Comparison of ENCODE assay signal across 11 cellular contexts in the genomic region with DNA sequence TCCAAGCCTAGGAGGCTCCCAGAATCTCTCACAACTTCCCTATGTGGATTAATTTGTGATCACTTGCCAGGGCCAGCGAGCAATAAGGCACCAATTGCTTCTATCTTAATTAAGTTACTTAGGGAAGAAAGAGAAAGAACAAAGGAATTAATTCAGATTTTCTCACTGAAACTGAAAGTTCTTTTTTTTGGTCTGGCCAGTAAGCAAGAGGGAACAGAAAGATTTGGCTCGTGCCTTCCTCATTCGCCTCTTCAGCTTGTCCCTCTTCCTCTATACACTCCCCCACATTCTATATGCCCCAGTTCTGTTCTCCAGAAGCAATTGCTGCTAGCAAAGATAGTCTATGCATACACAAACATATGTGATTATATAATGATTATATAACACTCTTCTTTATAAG. TPM values are rescaled to one million over a fixed set of nuclear protein-coding genes. Genes with fewer than 3 reads are reported as not detected.
DNase-seq lines count a peak whose midpoint lies in the region; ATAC-seq and TF ChIP-seq lines count a peak whose summit lies in the region.
"Had no signal": no experiment of that assay in that cellular context is flagged by ENCODE, and none has a peak within 500 bp of the region (broad histone marks: within the 10 kb centered on the region; RNA-seq: fewer than 3 reads in every experiment).

No MANE protein-coding gene starts in this region.

- H3K4me3 ChIP-seq in DOHH2 (ENCODE audit: low read length) (no peak overlapping the region), dorsolateral prefrontal cortex (peak overlapping the region in 2 of 59 donors; percentile 7 to 17), brain microvascular endothelial cell (ENCODE audit: low read depth, low read length) (no peak overlapping the region)
- H3K4me3 ChIP-seq: smooth muscle cell had no signal

- no peaks in the 10 kb centered on the region for H3K79me2 ChIP-seq in DOHH2 (ENCODE audit: control insufficient read depth, low read length)

- intact Hi-C loops in dorsolateral prefrontal cortex (cut with DNase I) = no loop called here

- H4K20me1 ChIP-seq in DOHH2 (ENCODE audit: control insufficient read depth, insufficient read depth, low read depth, low read length) = no peaks in the 10 kb centered on the region

- TF ChIP-seq CTCF in DOHH2 (IDR thresholded peaks at IDR 0.05; ENCODE audit: low read depth, low read length, poor library complexity, severe bottlenecking) (no peak), GM20000 (IDR thresholded peaks at IDR 0.05; ENCODE audit: extremely low read depth, missing control alignments) (no peak), dorsolateral prefrontal cortex (IDR thresholded peaks at IDR 0.05 in 54 of 56, conservative IDR thresholded peaks at IDR 0.05 in 2 of 56; ENCODE audit: low read depth in 1 of 56, partially characterized antibody in 56 of 56) (no peak), brain microvascular endothelial cell (IDR thresholded peaks at IDR 0.05; ENCODE audit: low read depth, low read length, missing control alignments) (no peak)

- H3K27ac ChIP-seq in DOHH2 (ENCODE audit: low read depth, low read length) = no peak overlapping the region
- peak overlapping the region in 33 of 59 donors; percentile 8 to 84 (median 51) for H3K27ac ChIP-seq in dorsolateral prefrontal cortex
- H3K27ac ChIP-seq in brain microvascular endothelial cell = no peak overlapping the region

- peaks cover 9% of the 10 kb centered on the region for H3K4me1 ChIP-seq in DOHH2 (ENCODE audit: control insufficient read depth, low read length)

- DNase-seq in GM20000 (ENCODE audit: low spot score) (peak; percentile 43), KBM-7 (peak; percentile 75), dorsolateral prefrontal cortex (no peak), brain microvascular endothelial cell (no peak), foreskin melanocyte (no peak)
- DNase-seq: central memory CD4-positive, alpha-beta T cell; SW 1271 had no signal

- no peaks in the 10 kb centered on the region for H3K9me3 ChIP-seq in DOHH2 (ENCODE audit: control insufficient read depth, insufficient read depth, low read length)

- H3K9me2 ChIP-seq in DOHH2 (replicated peaks; ENCODE audit: control insufficient read depth, low read length) = no peaks in the 10 kb centered on the region

- H3K27me3 ChIP-seq in DOHH2 (ENCODE audit: control insufficient read depth, low read length) (no peaks in the 10 kb centered on the region), dorsolateral prefrontal cortex (no peaks in the 10 kb centered on the region), brain microvascular endothelial cell (replicated peaks) (no peaks in the 10 kb centered on the region)

- in situ Hi-C loops in KBM-7 (cut with MboI; ENCODE audit: low pct_unique_long_range_greater_than_20kb, low sequenced_read_pairs) (no loop called here), brain microvascular endothelial cell (cut with HindIII; ENCODE audit: low pct_ligation_motif_present, low sequenced_read_pairs) (no loop called here)

- H3K4me2 ChIP-seq in DOHH2 (ENCODE audit: low read length) = peak overlapping the region; percentile 38
- H3K4me2 ChIP-seq: smooth muscle cell had no signal

- ATAC-seq in activated CD4-positive, CD25-positive, alpha-beta regulatory T cell treated with anti-CD3 and anti-CD28 coated beads, Interleukin-2, amount 50 U/mL, for 24 hours = no peak
- ATAC-seq in HG02840 (IDR thresholded peaks at IDR 0.05; ENCODE audit: low FRiP score, unreplicated experiment) = no peak

- no peaks in the 10 kb centered on the region for H3F3A ChIP-seq in DOHH2 (ENCODE audit: control insufficient read depth, insufficient read depth)

- H3K36me3 ChIP-seq in DOHH2 (ENCODE audit: control insufficient read depth, low read length) (no peaks in the 10 kb centered on the region), brain microvascular endothelial cell (replicated peaks) (no peaks in the 10 kb centered on the region)

RNA-seq across cellular contexts. Expression of a gene that starts 34.0 kb away (rescaled TPM):
- total RNA-seq in dorsolateral prefrontal cortex = 10 to 100 TPM in 57 of 120 experiments, 1 to 10 TPM in 63; 2.7 to 29.1 (median 9.8) TPM

Comparison
In these comparisons a context has a peak if more than half of its experiments do, and no peak if none do; other contexts are left out.
1. H3K27ac ChIP-seq: peak in dorsolateral prefrontal cortex (33 of 59); none in DOHH2 (single experiment) and brain microvascular endothelial cell (single experiment).
2. DNase-seq: peak in GM20000 (single experiment) and KBM-7 (single experiment); none in dorsolateral prefrontal cortex (0 of 10), brain microvascular endothelial cell (single experiment) and foreskin melanocyte (single experiment).